8 cellular contexts compared by ENCODE assay signal in genomic region chrX:1462596-1463251, GRCh38. TPM values are rescaled to one million over a fixed set of nuclear protein-coding genes. Genes with fewer than 3 reads are reported as not detected.
DNase-seq lines count a peak whose midpoint lies in the region; ATAC-seq, FAIRE-seq and TF ChIP-seq lines count a peak whose summit lies in the region.

No MANE protein-coding gene starts in this region.

- H4K91ac ChIP-seq in trophoblast cell (ENCODE audit: low read depth, low read length): no peak overlapping the region

- intact Hi-C loops in activated B cell treated with CpG ODN at 0.5 μM for 24 hours (cut with micrococcal nuclease): no loop called here

- CTCF ChIA-PET in activated B cell treated with CpG ODN at 0.5 μM for 24 hours (lab: Charles Lee): no interaction called here

- no peak overlapping the region for H4K8ac ChIP-seq in trophoblast cell (ENCODE audit: low read depth, low read length)

- H2AK5ac ChIP-seq in trophoblast cell (ENCODE audit: low read length): no peak overlapping the region

- H2BK120ac ChIP-seq in trophoblast cell (ENCODE audit: insufficient read depth, low read length, poor library complexity): no peak overlapping the region

- no peaks in the 10 kb centered on the region for H3K79me1 ChIP-seq in trophoblast cell (ENCODE audit: low read length)

- H3K79me2 ChIP-seq in trophoblast cell (ENCODE audit: control insufficient read depth, insufficient read depth, low read length, poor library complexity): no peaks in the 10 kb centered on the region

- H3K18ac ChIP-seq in trophoblast cell (ENCODE audit: low read length): no peak overlapping the region

- H3K4me1 ChIP-seq in BLaER1 (peaks cover 54% of the 10 kb centered on the region), trophoblast cell (ENCODE audit: control insufficient read depth in 1 of 2, insufficient read depth in 2 of 2, low read length in 2 of 2) (no peaks in the 10 kb centered on the region)

- H3K27ac ChIP-seq in BLaER1 (peak overlapping the region; percentile 37; the same call in 1 of the 2 replicates), trophoblast cell (ENCODE audit: low read depth, low read length) (no peak overlapping the region), caudate nucleus (ENCODE audit: low read depth, low read length) (no peak overlapping the region)

- H3K4me3 Mint-ChIP-seq in activated B cell treated with CpG ODN at 0.5 μM for 24 hours: peak overlapping the region; percentile 2

- no peak overlapping the region for H2AFZ ChIP-seq in trophoblast cell (ENCODE audit: insufficient read depth, low read length, poor library complexity)

- no peak overlapping the region for H4K12ac ChIP-seq in trophoblast cell (ENCODE audit: low read depth, low read length)

- no peaks in the 10 kb centered on the region for H3K9me3 Mint-ChIP-seq in activated B cell treated with CpG ODN at 0.5 μM for 24 hours

- H3K27me3 ChIP-seq in BLaER1 (no peaks in the 10 kb centered on the region), bronchial epithelial cell (ENCODE audit: control insufficient read depth, insufficient read depth, low read length) (no peaks in the 10 kb centered on the region), trophoblast cell (ENCODE audit: insufficient read depth, low read length) (no peaks in the 10 kb centered on the region)

- H2BK5ac ChIP-seq in trophoblast cell (ENCODE audit: low read depth, low read length, poor library complexity): no peak overlapping the region

- no CpG with 5 or more reads among the region's 19 CpGs for WGBS in trophoblast cell (ENCODE audit: extremely low coverage, insufficient coverage, insufficient read length)

- H3K14ac ChIP-seq in trophoblast cell (ENCODE audit: low read length): no peak overlapping the region

- FAIRE-seq in bronchial epithelial cell (lab: Jason Lieb, UNC): no peak

- no peak overlapping the region for H3K23ac ChIP-seq in trophoblast cell (ENCODE audit: low read length)

- ATAC-seq in activated B cell treated with CpG ODN at 0.5 μM for 24 hours (ENCODE audit: low read depth) (peak; percentile 6), omental fat pad (ENCODE audit: low FRiP score) (peak; percentile 49), HG03521 (IDR thresholded peaks at IDR 0.05; ENCODE audit: unreplicated experiment) (no peak)

- POLR2A ChIA-PET in activated B cell treated with CpG ODN at 0.5 μM for 24 hours (lab: Charles Lee): no interaction called here

- no peak overlapping the region for H2BK12ac ChIP-seq in trophoblast cell (ENCODE audit: low read length)

- TF ChIP-seq CTCF in activated B cell treated with CpG ODN at 0.5 μM for 24 hours (IDR thresholded peaks at IDR 0.05) (no peak), bronchial epithelial cell (IDR thresholded peaks at IDR 0.05; ENCODE audit: insufficient read depth, low read length, severe bottlenecking) (no peak), omental fat pad (IDR thresholded peaks at IDR 0.05) (no peak)

- H3K27me3 Mint-ChIP-seq in activated B cell treated with CpG ODN at 0.5 μM for 24 hours: no peaks in the 10 kb centered on the region

- H4K20me1 ChIP-seq in BLaER1: peaks cover 65% of the 10 kb centered on the region

- peak overlapping the region; percentile 25; the same call in 1 of the 2 replicates for H3K9ac ChIP-seq in BLaER1
- H3K9ac ChIP-seq in trophoblast cell (ENCODE audit: low read length): no peak overlapping the region

- peaks cover 50% of the 10 kb centered on the region for H3K36me3 Mint-ChIP-seq in activated B cell treated with CpG ODN at 0.5 μM for 24 hours (ENCODE audit: low read depth)

- H3K9me3 ChIP-seq in BLaER1 (no peaks in the 10 kb centered on the region), trophoblast cell (ENCODE audit: insufficient read depth, low read depth, low read length) (no peaks in the 10 kb centered on the region)

- DNase-seq in activated B cell treated with CpG ODN at 0.5 μM for 24 hours: peak; percentile 13
- DNase-seq in bronchial epithelial cell (ENCODE audit: low read depth): peak; percentile 26
- DNase-seq in omental fat pad (ENCODE audit: low spot score): no peak
- DNase-seq in epidermal melanocyte (ENCODE audit: insufficient read length, low spot score): no peak
- no peak for DNase-seq in trophoblast cell
- no peak for DNase-seq in caudate nucleus (lab: John Stamatoyannopoulos, UW)

- H3K4me1 Mint-ChIP-seq in activated B cell treated with CpG ODN at 0.5 μM for 24 hours: peaks cover 62% of the 10 kb centered on the region

- H3K4ac ChIP-seq in trophoblast cell (ENCODE audit: low read depth, low read length): no peak overlapping the region

- peaks cover 46% of the 10 kb centered on the region for H3K36me3 ChIP-seq in BLaER1
- no peaks in the 10 kb centered on the region for H3K36me3 ChIP-seq in bronchial epithelial cell (ENCODE audit: control insufficient read depth, insufficient read depth, low read length)
- no peaks in the 10 kb centered on the region for H3K36me3 ChIP-seq in trophoblast cell (ENCODE audit: control insufficient read depth in 1 of 2, insufficient read depth in 2 of 2, low read length in 2 of 2)

- H3K4me2 ChIP-seq in BLaER1 (peak overlapping the region; percentile 88), trophoblast cell (ENCODE audit: low read length) (no peak overlapping the region)

- peak overlapping the region; percentile 22; the same call in 1 of the 2 replicates for H3K4me3 ChIP-seq in BLaER1
- H3K4me3 ChIP-seq in bronchial epithelial cell (ENCODE audit: low read depth, low read length): no peak overlapping the region
- H3K4me3 ChIP-seq in trophoblast cell (ENCODE audit: low read depth, low read length): no peak overlapping the region

- peak overlapping the region; percentile 65 for H3K27ac Mint-ChIP-seq in activated B cell treated with CpG ODN at 0.5 μM for 24 hours

RNA-seq across cellular contexts. Expression of gene ASMTL, which starts 10.0 kb away (rescaled TPM):
- 49.2 and 52.1 TPM in 2 replicates for total RNA-seq in activated B cell treated with CpG ODN at 0.5 μM for 24 hours
- 4.7 and 7.7 TPM in 2 replicates for total RNA-seq in bronchial epithelial cell
- total RNA-seq in omental fat pad: 10 to 100 TPM; 17.9 to 27.3 (median 21.8) TPM
- 25.0 and 26.2 TPM in 2 replicates for polyA plus RNA-seq in trophoblast cell (2013)

Comparison
In these comparisons a context has a peak if more than half of its experiments do, and no peak if none do; other contexts are left out.
1. DNase-seq: peak in activated B cell treated with CpG ODN at 0.5 μM for 24 hours (single experiment) and bronchial epithelial cell (single experiment); none in omental fat pad (single experiment), epidermal melanocyte (single experiment), trophoblast cell (0 of 2) and caudate nucleus (0 of 61).